Comparison of ENCODE assay signal across 9 cellular contexts in the genomic region with DNA sequence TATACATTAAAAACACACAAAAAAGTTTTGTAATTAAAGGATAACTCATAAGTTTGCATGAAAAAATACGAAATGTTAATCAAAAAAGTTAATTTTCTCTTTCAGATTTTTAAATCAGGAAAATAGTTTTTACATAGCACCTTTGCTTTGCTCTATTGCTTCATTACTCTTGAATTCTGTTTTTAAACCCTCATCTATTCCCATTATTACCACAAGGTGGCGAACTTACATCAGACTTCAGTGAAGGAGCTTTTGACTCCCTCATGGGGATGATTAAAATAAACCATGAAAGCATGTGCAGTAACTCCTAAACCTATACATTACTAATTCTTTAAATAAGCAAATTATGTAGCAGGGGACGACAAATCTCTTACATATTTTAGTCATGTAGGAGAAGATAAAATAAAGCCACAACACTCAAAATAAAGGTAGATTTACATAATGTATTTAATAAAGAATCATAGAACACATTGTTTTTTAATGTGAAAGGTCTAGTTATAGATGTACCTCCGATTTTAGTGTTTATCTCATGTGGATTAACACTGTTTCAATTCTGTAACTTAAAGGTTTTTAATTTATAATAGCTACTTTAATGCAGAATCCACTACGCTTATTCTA.
DNase-seq lines count a peak whose midpoint lies in the region; ATAC-seq and TF ChIP-seq lines count a peak whose summit lies in the region.
"Had no signal": no experiment of that assay in that cellular context is flagged by ENCODE, and none has a peak within 500 bp of the region (broad histone marks: within the 10 kb centered on the region; RNA-seq: fewer than 3 reads in every experiment).

No MANE protein-coding gene starts in this region.

- no peak overlapping the region for H3K27ac Mint-ChIP-seq in natural killer cell
- H3K27ac Mint-ChIP-seq: activated naive CD8-positive, alpha-beta T cell treated with anti-CD3 and anti-CD28 coated beads, Interleukin-2, amount 10 ng/mL, durations not matched to agents 7 days and 5 days; stimulated activated naive CD8-positive, alpha-beta T cell treated with anti-CD3 and anti-CD28 coated beads, Interleukin-15, Interleukin-2, amounts not matched to agents 100 ng/mL and 50 ng/mL, for 24 hours had no signal

- H2BK12ac ChIP-seq in neuronal stem cell (ENCODE audit: low read length) = no peak overlapping the region

- H3K4ac ChIP-seq in neuronal stem cell (ENCODE audit: low read length) = no peak overlapping the region

- H3K9ac ChIP-seq in neuronal stem cell (ENCODE audit: low read depth, low read length, poor library complexity) = no peak overlapping the region

- WGBS in neuronal stem cell (ENCODE audit: extremely low coverage in 2 of 2, insufficient read length in 2 of 2, insufficient replicate concordance in 1 of 2), 2 donors = no CpG with 5 or more reads among the region's 5 CpGs

- no peaks in the 10 kb centered on the region for H3K36me3 ChIP-seq in neuronal stem cell (replicated peaks in 1 of 2; ENCODE audit: control insufficient read depth in 2 of 2, insufficient read depth in 2 of 2, low read length in 2 of 2)

- no peak overlapping the region for H3K23ac ChIP-seq in neuronal stem cell (ENCODE audit: low read depth, low read length, poor library complexity)

- H4K91ac ChIP-seq in neuronal stem cell (ENCODE audit: low read depth, low read length, poor library complexity) = no peak overlapping the region

- H3K9me3 Mint-ChIP-seq in natural killer cell = peaks cover 0 to 4% of the 10 kb centered on the region in 2 donors
- H3K9me3 Mint-ChIP-seq: activated naive CD8-positive, alpha-beta T cell treated with anti-CD3 and anti-CD28 coated beads, Interleukin-2, amount 10 ng/mL, durations not matched to agents 7 days and 5 days; stimulated activated naive CD8-positive, alpha-beta T cell treated with anti-CD3 and anti-CD28 coated beads, Interleukin-15, Interleukin-2, amounts not matched to agents 100 ng/mL and 50 ng/mL, for 24 hours had no signal

- intact Hi-C loops in natural killer cell (cut with micrococcal nuclease) = loop anchor here (10.0 kb wide), 1 partner anchor 1572 kb away; no protein-coding TSS in a partner anchor

- DNase-seq in GM10248 (ENCODE audit: extremely low spot score) (peak; percentile 29), LoVo (ENCODE audit: low spot score) (peak; percentile 68), RKO (ENCODE audit: low spot score) (peak; percentile 67), erythroblast (lab: John Stamatoyannopoulos, UW) (peak; percentile 56 to 76), neuronal stem cell (ENCODE audit: low spot score) (peak; percentile 56), natural killer cell (no peak)
- DNase-seq: activated naive CD8-positive, alpha-beta T cell treated with anti-CD3 and anti-CD28 coated beads, Interleukin-2, amount 10 ng/mL, durations not matched to agents 7 days and 5 days had no signal

- no peak overlapping the region for H3K4me2 ChIP-seq in neuronal stem cell (ENCODE audit: insufficient read depth, low read length, poor library complexity, severe bottlenecking)

- H3K27ac ChIP-seq in neuronal stem cell (replicated peaks; ENCODE audit: low read length) = no peak overlapping the region

- no peak overlapping the region for H4K8ac ChIP-seq in neuronal stem cell (ENCODE audit: low read depth, low read length)

- H3K36me3 Mint-ChIP-seq in natural killer cell = no peaks in the 10 kb centered on the region
- H3K36me3 Mint-ChIP-seq: activated naive CD8-positive, alpha-beta T cell treated with anti-CD3 and anti-CD28 coated beads, Interleukin-2, amount 10 ng/mL, durations not matched to agents 7 days and 5 days had no signal

- H3K4me3 Mint-ChIP-seq in natural killer cell = no peak overlapping the region
- H3K4me3 Mint-ChIP-seq: activated naive CD8-positive, alpha-beta T cell treated with anti-CD3 and anti-CD28 coated beads, Interleukin-2, amount 10 ng/mL, durations not matched to agents 7 days and 5 days; stimulated activated naive CD8-positive, alpha-beta T cell treated with anti-CD3 and anti-CD28 coated beads, Interleukin-15, Interleukin-2, amounts not matched to agents 100 ng/mL and 50 ng/mL, for 24 hours had no signal

- no peak overlapping the region for H3K18ac ChIP-seq in neuronal stem cell (ENCODE audit: low read length)

- no peaks in the 10 kb centered on the region for H3K4me1 Mint-ChIP-seq in natural killer cell
- H3K4me1 Mint-ChIP-seq: activated naive CD8-positive, alpha-beta T cell treated with anti-CD3 and anti-CD28 coated beads, Interleukin-2, amount 10 ng/mL, durations not matched to agents 7 days and 5 days had no signal

- no peak for TF ChIP-seq POLR2A in erythroblast (IDR thresholded peaks at IDR 0.05; ENCODE audit: low read length)

- no peaks in the 10 kb centered on the region for H3K27me3 Mint-ChIP-seq in natural killer cell (ENCODE audit: low read depth in 2 of 2)
- H3K27me3 Mint-ChIP-seq: activated naive CD8-positive, alpha-beta T cell treated with anti-CD3 and anti-CD28 coated beads, Interleukin-2, amount 10 ng/mL, durations not matched to agents 7 days and 5 days; stimulated activated naive CD8-positive, alpha-beta T cell treated with anti-CD3 and anti-CD28 coated beads, Interleukin-15, Interleukin-2, amounts not matched to agents 100 ng/mL and 50 ng/mL, for 24 hours had no signal

- H2AFZ ChIP-seq in neuronal stem cell (ENCODE audit: low read length) = no peak overlapping the region

- POLR2A ChIA-PET in GM10248 (lab: Yijun Ruan, JAX) = no interaction called here

- H2BK15ac ChIP-seq in neuronal stem cell (ENCODE audit: low read length) = no peak overlapping the region

- ATAC-seq in GM21737 (IDR thresholded peaks at IDR 0.05; ENCODE audit: unreplicated experiment) (peak; percentile 69), natural killer cell (no peak)

- CTCF ChIA-PET in GM10248 (lab: Yijun Ruan, JAX) = interaction anchor here (0.6 to 5.6 kb wide), 16 partner anchors 9 to 1084 kb away, joined by 3 to 39 read pairs (median 6); no protein-coding TSS in a partner anchor

- H3K4me3 ChIP-seq in neuronal stem cell (ENCODE audit: low read length in 2 of 2) = no peak overlapping the region

- H3K14ac ChIP-seq in neuronal stem cell (ENCODE audit: low read length) = no peak overlapping the region

- no peaks in the 10 kb centered on the region for H3K79me1 ChIP-seq in neuronal stem cell (ENCODE audit: low read depth, low read length)

- H3K9me3 ChIP-seq in neuronal stem cell (replicated peaks in 1 of 2; ENCODE audit: control insufficient read depth in 2 of 2, insufficient read depth in 1 of 2, low read depth in 1 of 2, low read length in 2 of 2) = no peaks in the 10 kb centered on the region

- no peak overlapping the region for H2BK5ac ChIP-seq in neuronal stem cell (ENCODE audit: low read length)

- H2BK120ac ChIP-seq in neuronal stem cell (ENCODE audit: low read depth, low read length) = no peak overlapping the region

- TF ChIP-seq CTCF in GM10248 (IDR thresholded peaks at IDR 0.05; ENCODE audit: control extremely low read depth, extremely low read depth, low read depth, missing control alignments) (peak; percentile 53), natural killer cell (IDR thresholded peaks at IDR 0.05) (no peak)

- H3K4me1 ChIP-seq in neuronal stem cell (ENCODE audit: control insufficient read depth in 2 of 2, insufficient read depth in 1 of 2, low read depth in 1 of 2, low read length in 2 of 2) = no peaks in the 10 kb centered on the region

- no peak overlapping the region for H2AK5ac ChIP-seq in neuronal stem cell (ENCODE audit: low read depth, low read length)

- H3K27me3 ChIP-seq in neuronal stem cell (ENCODE audit: control insufficient read depth in 3 of 3, insufficient read depth in 3 of 3, low read depth in 1 of 3, low read length in 3 of 3) = no peaks in the 10 kb centered on the region
